In genomic region chr6:44705611-44706010, GRCh38 we compare ENCODE assay signal across 20 cellular contexts.
DNase-seq lines count a peak whose midpoint lies in the region; ATAC-seq, FAIRE-seq and TF ChIP-seq lines count a peak whose summit lies in the region.
"Had no signal": no experiment of that assay in that cellular context is flagged by ENCODE, and none has a peak within 500 bp of the region (broad histone marks: within the 10 kb centered on the region; RNA-seq: fewer than 3 reads in every experiment).

No MANE protein-coding gene starts in this region.

- peak overlapping the region; percentile 2; the same call in 1 of the 2 replicates for H3K4me3 ChIP-seq in WERI-Rb-1 (ENCODE audit: low read depth, low read length)
- no peak overlapping the region for H3K4me3 ChIP-seq in neural progenitor cell

- H4K20me1 ChIP-seq in neural progenitor cell (ENCODE audit: low read depth), result no peaks in the 10 kb centered on the region

- no peak for ATAC-seq in HG03045 (IDR thresholded peaks at IDR 0.05; ENCODE audit: unreplicated experiment)
- ATAC-seq: CD8-positive, alpha-beta T cell had no signal

- H3K9me3 Mint-ChIP-seq in neural progenitor cell, result peaks cover 2% of the 10 kb centered on the region

- H3K27ac ChIP-seq in WERI-Rb-1 (peak overlapping the region; percentile 73), neural progenitor cell (no peak overlapping the region)
- H3K27ac ChIP-seq: 22Rv1 had no signal

- TF ChIP-seq CTCF in WERI-Rb-1 (IDR thresholded peaks at IDR 0.05; ENCODE audit: low read depth, low read length) (no peak), neural progenitor cell (IDR thresholded peaks at IDR 0.05) (no peak)

- H3K36me3 ChIP-seq in WERI-Rb-1 (no peaks in the 10 kb centered on the region), neural progenitor cell (no peaks in the 10 kb centered on the region)

- FAIRE-seq in GM12892 (lab: Jason Lieb, UNC), result peak; percentile 14
- FAIRE-seq: D721Med, G401.6, GM12891, GM19239 had no signal

- peaks cover 23% of the 10 kb centered on the region for H3K4me1 Mint-ChIP-seq in neural progenitor cell
- H3K4me1 Mint-ChIP-seq: CD14-positive monocyte had no signal

- H3K4me2 ChIP-seq in neural progenitor cell, result no peak overlapping the region

- H3K27me3 Mint-ChIP-seq in neural progenitor cell (ENCODE audit: insufficient read depth, low read depth), result peaks cover 8% of the 10 kb centered on the region

- peaks cover 7% of the 10 kb centered on the region for H3K4me1 ChIP-seq in neural progenitor cell

- no peak for TF ChIP-seq POLR2A in GM12892 (IDR thresholded peaks at IDR 0.05; ENCODE audit: low read depth, low read length)

- no peaks in the 10 kb centered on the region for H3K79me2 ChIP-seq in neural progenitor cell (ENCODE audit: low read depth)

- H2AFZ ChIP-seq in neural progenitor cell (replicated peaks), result no peak overlapping the region

- no peaks in the 10 kb centered on the region for H3F3A ChIP-seq in neural progenitor cell (ENCODE audit: low read depth)

- no peaks in the 10 kb centered on the region for H3K9me3 ChIP-seq in WERI-Rb-1 (ENCODE audit: severe bottlenecking)
- H3K9me3 ChIP-seq in neural progenitor cell (ENCODE audit: low read depth), result no peaks in the 10 kb centered on the region

- no peaks in the 10 kb centered on the region for H3K36me3 Mint-ChIP-seq in neural progenitor cell
- H3K36me3 Mint-ChIP-seq: CD14-positive monocyte; CD8-positive, alpha-beta T cell had no signal

- H3K9ac ChIP-seq in neural progenitor cell, result no peak overlapping the region

- H3K4me3 Mint-ChIP-seq in neural progenitor cell, result no peak overlapping the region
- H3K4me3 Mint-ChIP-seq: CD14-positive monocyte; CD8-positive, alpha-beta T cell had no signal

- peak; percentile 64 for DNase-seq in NCI-H82 (lab: John Stamatoyannopoulos, UW)
- no peak for DNase-seq in NCI-H82 treated with DMSO at 0.1 percent for 48 hours (lab: John Stamatoyannopoulos, UW; ENCODE audit: unreplicated experiment)
- DNase-seq in GM12892 (ENCODE audit: insufficient read length), result no peak
- DNase-seq in WERI-Rb-1, result peak; percentile 97
- no peak for DNase-seq in neural progenitor cell (ENCODE audit: low spot score)
- no peak for DNase-seq in NCI-H2081 treated with DMSO at 0.1 percent for 48 hours (lab: John Stamatoyannopoulos, UW)
- DNase-seq in NCI-H1105 (lab: John Stamatoyannopoulos, UW), result no peak
- DNase-seq: CD8-positive, alpha-beta T cell; COR-L47; DMS153; DMS79 treated with DMSO at 0.1 percent for 48 hours; EL; H7 had no signal

- peak overlapping the region; percentile 59 for H3K27ac Mint-ChIP-seq in neural progenitor cell
- H3K27ac Mint-ChIP-seq: CD14-positive monocyte; CD8-positive, alpha-beta T cell had no signal

- H3K27me3 ChIP-seq in WERI-Rb-1 (ENCODE audit: insufficient read depth, low read depth, severe bottlenecking) (no peaks in the 10 kb centered on the region), neural progenitor cell (no peaks in the 10 kb centered on the region)

Comparison
In these comparisons a context has a peak if more than half of its experiments do, and no peak if none do; other contexts are left out.
1. DNase-seq: peak in NCI-H82 (single experiment) and WERI-Rb-1 (single experiment); none in NCI-H82 treated with DMSO at 0.1 percent for 48 hours (single experiment), GM12892 (single experiment), neural progenitor cell (single experiment), NCI-H2081 treated with DMSO at 0.1 percent for 48 hours (single experiment) and NCI-H1105 (single experiment).